13 cellular contexts compared by ENCODE assay signal in the genomic region with DNA sequence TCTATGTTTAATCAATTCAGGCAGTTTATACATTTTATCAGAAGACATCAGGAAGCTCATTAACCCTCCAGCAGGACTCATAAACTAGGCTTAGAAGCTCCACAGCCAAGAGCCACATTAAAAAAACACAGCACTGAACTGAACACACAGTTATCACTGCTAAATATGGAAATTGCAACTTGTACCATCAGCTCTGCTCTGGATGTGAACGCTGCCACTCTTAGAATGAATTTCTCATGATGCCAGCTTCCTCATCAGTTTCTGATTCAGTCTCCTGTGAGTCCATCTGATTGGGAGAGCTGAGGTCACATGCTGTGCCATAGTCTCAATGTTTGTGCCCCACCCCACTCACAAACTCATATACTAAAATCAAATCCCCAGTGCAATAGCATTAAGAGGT. TPM values are rescaled to one million over a fixed set of nuclear protein-coding genes. Genes with fewer than 3 reads are reported as not detected.
"Had no signal": no experiment of that assay in that cellular context is flagged by ENCODE, and none has a peak within 500 bp of the region (broad histone marks: within the 10 kb centered on the region; RNA-seq: fewer than 3 reads in every experiment).

No MANE protein-coding gene starts in this region.

- H3K36me3 ChIP-seq: gastroesophageal sphincter, pancreas, suprapubic skin had no signal

- H3K9me3 ChIP-seq: gastroesophageal sphincter, pancreas, suprapubic skin had no signal

- H3K27ac ChIP-seq: dorsolateral prefrontal cortex, gastroesophageal sphincter, pancreas, suprapubic skin had no signal

- H3K4me3 ChIP-seq: dorsolateral prefrontal cortex, gastroesophageal sphincter, pancreas, suprapubic skin had no signal

- FAIRE-seq: astrocyte had no signal

- H3K27me3 ChIP-seq: dorsolateral prefrontal cortex, gastroesophageal sphincter, suprapubic skin had no signal

- DNase-seq: activated naive CD4-positive, alpha-beta T cell treated with anti-CD3 and anti-CD28 coated beads, Interleukin-2, amount 10 ng/mL, durations not matched to agents 7 days and 5 days; dorsolateral prefrontal cortex; endodermal cell; erythroblast; left cardiac atrium; naive thymus-derived CD4-positive, alpha-beta T cell; pancreas; stimulated activated CD4-positive, alpha-beta T cell treated with anti-CD3 and anti-CD28 coated beads, Interleukin-4, amount 100 ng/mL, for 1 hour; stimulated activated naive CD4-positive, alpha-beta T cell treated with Interleukin-2 at 50 U/mL for 16 hours; trophoblast cell had no signal

- H3K4me1 ChIP-seq: gastroesophageal sphincter, pancreas, suprapubic skin had no signal

- ATAC-seq: gastroesophageal sphincter; left cardiac atrium; naive thymus-derived CD4-positive, alpha-beta T cell; pancreas had no signal

RNA-seq across cellular contexts. Expression of a gene that starts 55.0 kb away (rescaled TPM):
- polyA plus RNA-seq: naive thymus-derived CD4-positive, alpha-beta T cell had no signal
